1 cellular context compared by ENCODE assay signal in genomic region chr3:46096781-46097180, GRCh38.
TF ChIP-seq lines count a peak whose summit lies in the region.

No MANE protein-coding gene starts in this region.

TF ChIP-seq in GM12878, 131 proteins besides CTCF, POLR2A, EP300 and RAD21 (continued from another document):
- TF ChIP-seq ZNF592 (IDR thresholded peaks at IDR 0.05) (no peak), SPI1 (IDR thresholded peaks at IDR 0.05; ENCODE audit: borderline replicate concordance, insufficient read depth, low read depth, low read length) (no peak), PAX8 (IDR thresholded peaks at IDR 0.05) (no peak), RUNX3 (IDR thresholded peaks at IDR 0.05; ENCODE audit: low read length) (no peak), PAX5 (IDR thresholded peaks at IDR 0.05; ENCODE audit: borderline replicate concordance, low read depth, low read length) (no peak), MXI1 (IDR thresholded peaks at IDR 0.05; ENCODE audit: low read depth, low read length) (no peak), GATAD2B (conservative IDR thresholded peaks at IDR 0.05; ENCODE audit: low read depth) (no peak), MTA3 (IDR thresholded peaks at IDR 0.05; ENCODE audit: borderline replicate concordance, low read length) (no peak), CREM (IDR thresholded peaks at IDR 0.05; ENCODE audit: low read depth) (no peak)
TF ChIP-seq in GM12878: peak in this region for 0.
